Comparison of ENCODE assay signal across 27 cellular contexts in the genomic region with DNA sequence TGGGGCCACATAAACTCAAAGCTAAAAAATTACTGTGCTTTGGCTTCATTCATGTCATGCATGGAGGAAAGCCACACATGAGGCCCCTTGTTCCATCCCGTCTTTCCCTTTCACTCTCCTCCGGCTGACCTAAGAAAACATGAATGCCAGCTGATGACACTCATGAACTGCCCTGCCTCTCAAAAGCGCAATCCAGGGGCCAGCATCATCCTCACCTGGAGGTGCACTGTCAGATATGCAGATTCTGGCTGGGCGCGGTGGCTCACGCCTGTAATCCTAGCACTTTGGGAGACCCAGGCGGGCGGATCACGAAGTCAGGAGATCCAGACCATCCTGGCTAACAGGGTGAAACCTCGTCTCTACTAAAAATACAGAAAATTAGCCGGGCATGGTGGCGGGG.
"Had no signal": no experiment of that assay in that cellular context is flagged by ENCODE, and none has a peak within 500 bp of the region (broad histone marks: within the 10 kb centered on the region; RNA-seq: fewer than 3 reads in every experiment).

No MANE protein-coding gene starts in this region.

- H3K27me3 ChIP-seq: neutrophil, right atrium auricular region, stomach, thyroid gland had no signal

- H3K27ac ChIP-seq: lower lobe of right lung, neutrophil, parathyroid adenoma, prostate gland, right atrium auricular region, stomach, thyroid gland had no signal

- H3K27ac Mint-ChIP-seq: effector memory CD8-positive, alpha-beta T cell; type B pancreatic cell had no signal

- H3K9me3 Mint-ChIP-seq: effector memory CD8-positive, alpha-beta T cell; immature natural killer cell; type B pancreatic cell had no signal

- H3K4me3 Mint-ChIP-seq: effector memory CD8-positive, alpha-beta T cell; immature natural killer cell; natural killer cell treated with Interleukin-12 subunit alpha and Interleukin-12 subunit beta and Interleukin-15 and Interleukin-18, amount 100 ng/mL, for 72 hours; neural crest cell; type B pancreatic cell had no signal

- H3K4me1 ChIP-seq: prostate gland, right atrium auricular region had no signal

- ATAC-seq: effector memory CD8-positive, alpha-beta T cell; left colon; left ventricle myocardium superior; lower lobe of right lung; natural killer cell treated with Interleukin-12 subunit alpha and Interleukin-12 subunit beta and Interleukin-15 and Interleukin-18, amount 100 ng/mL, for 72 hours; sciatic nerve had no signal

- DNase-seq: cortex of kidney; effector memory CD8-positive, alpha-beta T cell; erythroblast; hypothalamus; immature natural killer cell; islet precursor cell; kidney glomerular epithelial cell; left colon; left ventricle myocardium superior; lower lobe of right lung; naive B cell; stimulated activated CD4-positive, alpha-beta T cell treated with anti-CD3 and anti-CD28 coated beads, Interleukin-12 subunit alpha, Interleukin-12 subunit beta, amount 100 ng/mL, for 4 hours; stimulated activated CD4-positive, alpha-beta T cell treated with anti-CD3 and anti-CD28 coated beads, Interleukin-1b, Interleukin-23, amount 100 ng/mL, for 48 hours; stimulated activated CD4-positive, alpha-beta T cell treated with anti-CD3 and anti-CD28 coated beads, Interleukin-4, amount 100 ng/mL, for 1 hour; stimulated activated CD8-positive, alpha-beta memory T cell treated with anti-CD3 and anti-CD28 coated beads, Interleukin-4, amount 100 ng/mL, for 48 hours; stimulated activated naive CD4-positive, alpha-beta T cell treated with Interleukin-2 at 50 U/mL for 16 hours; stomach; thyroid gland had no signal

- H3K4me3 ChIP-seq: lower lobe of right lung, prostate gland, right atrium auricular region, smooth muscle cell, stomach, thyroid gland had no signal

- H3K9me3 ChIP-seq: lower lobe of right lung, neutrophil, prostate gland, right atrium auricular region, stomach, thyroid gland had no signal

- H3K36me3 ChIP-seq: lower lobe of right lung, neutrophil, prostate gland, right atrium auricular region, stomach, thyroid gland had no signal

- H3K27me3 Mint-ChIP-seq: effector memory CD8-positive, alpha-beta T cell; naive B cell; natural killer cell treated with Interleukin-12 subunit alpha and Interleukin-12 subunit beta and Interleukin-15 and Interleukin-18, amount 100 ng/mL, for 72 hours; type B pancreatic cell had no signal
